Comparison of ENCODE assay signal across 9 cellular contexts in genomic region chr14:69685716-69686115, GRCh38.
A peak's percentile ranks its signal among the peaks of the same experiment; 100 is the strongest.
DNase-seq lines count a peak whose midpoint lies in the region; ATAC-seq and TF ChIP-seq lines count a peak whose summit lies in the region.
"Had no signal": no experiment of that assay in that cellular context is flagged by ENCODE, and none has a peak within 500 bp of the region (broad histone marks: within the 10 kb centered on the region; RNA-seq: fewer than 3 reads in every experiment).

No MANE protein-coding gene starts in this region.

- TF ChIP-seq CTCF in gastrocnemius medialis (IDR thresholded peaks at IDR 0.05 in 4 of 5, conservative IDR thresholded peaks at IDR 0.05 in 1 of 5), result no peak

- peak overlapping the region in 3 of 4 donors; percentile 26 to 55 (median 30) for H3K27ac ChIP-seq in gastrocnemius medialis
- H3K27ac ChIP-seq: SJSA1 had no signal

- H3K4me1 ChIP-seq in gastrocnemius medialis, result peaks cover 56 to 65% of the 10 kb centered on the region in 2 donors

- no peaks in the 10 kb centered on the region for H3K36me3 ChIP-seq in gastrocnemius medialis
- H3K36me3 ChIP-seq: SJSA1 had no signal

- H3K4me3 ChIP-seq in gastrocnemius medialis, result no peak overlapping the region
- H3K4me3 ChIP-seq: SJSA1 had no signal

- DNase-seq in activated naive CD4-positive, alpha-beta T cell treated with Interleukin-2 at 50 U/mL for 16 hours, result peak; percentile 61
- no peak for DNase-seq in activated naive CD4-positive, alpha-beta T cell (lab: John Stamatoyannopoulos, UW)
- DNase-seq in activated CD4-positive, alpha-beta T cell treated with anti-CD3 and anti-CD28 coated beads, Interleukin-2, amount 50 U/mL, for 1 hour, result peak; percentile 20
- peak; percentile 71 for DNase-seq in fibroblast of the conjunctiva (ENCODE audit: low read depth)
- DNase-seq in gastrocnemius medialis, result peak; percentile 41 to 67
- no peak for DNase-seq in middle frontal gyrus (ENCODE audit: extremely low spot score, low spot score)

- in situ Hi-C loops in gastrocnemius medialis (cut with MboI; ENCODE audit: low sequenced_read_pairs in 4 of 4), result no loop called here

- intact Hi-C loops in gastrocnemius medialis (cut with DNase I; ENCODE audit: low total_unique reads), result no loop called here

- no peaks in the 10 kb centered on the region for H3K9me3 ChIP-seq in gastrocnemius medialis
- H3K9me3 ChIP-seq: SJSA1 had no signal

- no peaks in the 10 kb centered on the region for H3K27me3 ChIP-seq in gastrocnemius medialis
- H3K27me3 ChIP-seq: SJSA1 had no signal

- no peak for TF ChIP-seq POLR2A in gastrocnemius medialis (IDR thresholded peaks at IDR 0.05)

- ATAC-seq in gastrocnemius medialis, result peak; percentile 79 to 82
- no peak for ATAC-seq in GM21526 (IDR thresholded peaks at IDR 0.05; ENCODE audit: low FRiP score, unreplicated experiment)
- no peak for ATAC-seq in HG02798 (IDR thresholded peaks at IDR 0.05; ENCODE audit: poor library complexity, unreplicated experiment)

Comparison
In these comparisons a context has a peak if more than half of its experiments do, and no peak if none do; other contexts are left out.
1. DNase-seq: peak in activated naive CD4-positive, alpha-beta T cell treated with Interleukin-2 at 50 U/mL for 16 hours (single experiment), activated CD4-positive, alpha-beta T cell treated with anti-CD3 and anti-CD28 coated beads, Interleukin-2, amount 50 U/mL, for 1 hour (single experiment), fibroblast of the conjunctiva (single experiment) and gastrocnemius medialis (2 of 2); none in activated naive CD4-positive, alpha-beta T cell (0 of 4) and middle frontal gyrus (single experiment).
2. ATAC-seq: peak in gastrocnemius medialis (2 of 2); none in GM21526 (single experiment) and HG02798 (single experiment).